Comparison of ENCODE assay signal across 20 cellular contexts in the genomic region with DNA sequence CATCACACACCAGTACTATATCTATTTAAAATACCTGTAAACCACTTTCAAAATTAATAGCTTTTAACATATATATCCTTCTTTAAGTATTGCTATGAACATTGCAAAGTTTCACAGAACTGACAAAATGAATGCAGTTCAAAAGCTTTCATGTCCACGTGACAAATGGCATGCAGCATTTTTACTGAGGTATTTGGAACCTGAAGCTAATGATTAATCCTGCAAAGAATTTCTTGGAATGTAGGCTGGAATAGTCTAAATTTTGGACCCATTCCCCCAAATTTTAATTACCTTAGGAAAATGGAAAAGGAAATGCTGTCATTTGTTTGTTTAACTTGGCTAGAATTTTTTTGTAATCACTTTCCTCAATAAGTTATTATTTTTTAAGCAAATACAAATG.
DNase-seq lines count a peak whose midpoint lies in the region; ATAC-seq and TF ChIP-seq lines count a peak whose summit lies in the region.
"Had no signal": no experiment of that assay in that cellular context is flagged by ENCODE, and none has a peak within 500 bp of the region (broad histone marks: within the 10 kb centered on the region; RNA-seq: fewer than 3 reads in every experiment).

No MANE protein-coding gene starts in this region.

- 3 to 4% methylated on average over 1 of the region's 1 CpG for WGBS in GM23248 (ENCODE audit: low coverage in 1 of 2, low lambda C conversion rate in 2 of 2, missing lambda C conversion rate in 2 of 2), 2 experiments
- 33 to 62% methylated on average over 1 of the region's 1 CpG for WGBS in gastroesophageal sphincter (ENCODE audit: low coverage in 1 of 2), 2 donors

- no peaks in the 10 kb centered on the region for H3K36me3 Mint-ChIP-seq in CD4-positive, alpha-beta memory T cell

- TF ChIP-seq EP300 in gastroesophageal sphincter (IDR thresholded peaks at IDR 0.05): no peak

- H3K4me2 ChIP-seq in GM23248 (ENCODE audit: unreplicated experiment): peak overlapping the region; percentile 36
- H3K4me2 ChIP-seq: KMS-11 had no signal

- no peak for TF ChIP-seq POLR2A in gastroesophageal sphincter (IDR thresholded peaks at IDR 0.05)

- H3K79me2 ChIP-seq in GM23248 (ENCODE audit: insufficient read depth): no peaks in the 10 kb centered on the region

- no peak overlapping the region for H3K27ac Mint-ChIP-seq in CD4-positive, alpha-beta memory T cell
- H3K27ac Mint-ChIP-seq: B cell had no signal

- H3K9me3 Mint-ChIP-seq in CD4-positive, alpha-beta memory T cell: no peaks in the 10 kb centered on the region

- no peak overlapping the region for H3K9ac ChIP-seq in GM23248
- H3K9ac ChIP-seq: KMS-11 had no signal

- in situ Hi-C loops in GM23248 (cut with MboI): no loop called here

- H3K4me3 Mint-ChIP-seq in CD4-positive, alpha-beta memory T cell: no peak overlapping the region
- H3K4me3 Mint-ChIP-seq: B cell had no signal

- POLR2A ChIA-PET in CD4-positive, alpha-beta memory T cell (lab: Charles Lee; ENCODE audit: partially characterized antibody): no interaction called here

- no peaks in the 10 kb centered on the region for H3K27me3 Mint-ChIP-seq in CD4-positive, alpha-beta memory T cell
- H3K27me3 Mint-ChIP-seq: B cell had no signal

- H3K36me3 ChIP-seq in GM23248 (ENCODE audit: low read depth): no peaks in the 10 kb centered on the region
- no peaks in the 10 kb centered on the region for H3K36me3 ChIP-seq in gastroesophageal sphincter
- no peaks in the 10 kb centered on the region for H3K36me3 ChIP-seq in CD4-positive, alpha-beta memory T cell (ENCODE audit: insufficient read depth, low read length)

- no peaks in the 10 kb centered on the region for H3F3A ChIP-seq in GM23248 (ENCODE audit: insufficient read depth)

- DNase-seq in A172 (ENCODE audit: low spot score) (peak; percentile 19), GM23248 (no peak), RPMI7951 (ENCODE audit: low read depth) (peak; percentile 18), kidney glomerular epithelial cell (lab: John Stamatoyannopoulos, UW) (peak; percentile 2), NK-92 (lab: John Stamatoyannopoulos, UW; ENCODE audit: unreplicated experiment) (no peak)
- DNase-seq in CD4-positive, alpha-beta memory T cell: no peak
- DNase-seq: 8988T, MV-4-11, NCI-H1105 treated with DMSO at 0.1 percent for 48 hours, NCI-H2081, NCI-H2171, NCI-H345, NCI-H524, NCI-H774, SHP77 had no signal

- no peak overlapping the region for H2AFZ ChIP-seq in GM23248

- H3K4me1 Mint-ChIP-seq in CD4-positive, alpha-beta memory T cell: peaks cover 0 to 19% (median 8%) of the 10 kb centered on the region in 4 donors
- H3K4me1 Mint-ChIP-seq: B cell had no signal

- TF ChIP-seq CTCF in gastroesophageal sphincter (IDR thresholded peaks at IDR 0.05): no peak

- H3K4me1 ChIP-seq in GM23248 (ENCODE audit: insufficient read depth): peaks cover 13% of the 10 kb centered on the region
- no peaks in the 10 kb centered on the region for H3K4me1 ChIP-seq in gastroesophageal sphincter
- H3K4me1 ChIP-seq in CD4-positive, alpha-beta memory T cell (ENCODE audit: insufficient read depth, low read length): no peaks in the 10 kb centered on the region

- intact Hi-C loops in CD4-positive, alpha-beta memory T cell (cut with micrococcal nuclease): no loop called here

- ATAC-seq in gastroesophageal sphincter: no peak
- ATAC-seq in GM19397 (IDR thresholded peaks at IDR 0.05; ENCODE audit: unreplicated experiment): no peak
- ATAC-seq: HepG2 had no signal

- no peaks in the 10 kb centered on the region for H3K27me3 ChIP-seq in GM23248 (replicated peaks; ENCODE audit: insufficient read depth)
- no peaks in the 10 kb centered on the region for H3K27me3 ChIP-seq in gastroesophageal sphincter
- H3K27me3 ChIP-seq in CD4-positive, alpha-beta memory T cell (ENCODE audit: insufficient read depth, low read length): no peaks in the 10 kb centered on the region

- CTCF ChIA-PET in CD4-positive, alpha-beta memory T cell (lab: Charles Lee; ENCODE audit: partially characterized antibody): no interaction called here

- no peaks in the 10 kb centered on the region for H3K9me3 ChIP-seq in GM23248 (ENCODE audit: low read depth)
- H3K9me3 ChIP-seq in gastroesophageal sphincter: no peaks in the 10 kb centered on the region
- no peaks in the 10 kb centered on the region for H3K9me3 ChIP-seq in CD4-positive, alpha-beta memory T cell (ENCODE audit: control insufficient read depth in 1 of 2, low read length in 2 of 2)

- no peaks in the 10 kb centered on the region for H3K9me2 ChIP-seq in GM23248 (ENCODE audit: insufficient read depth)

- no peaks in the 10 kb centered on the region for H4K20me1 ChIP-seq in GM23248 (ENCODE audit: insufficient read depth)

- no peak overlapping the region for H3K27ac ChIP-seq in GM23248
- H3K27ac ChIP-seq in gastroesophageal sphincter: no peak overlapping the region
- H3K27ac ChIP-seq in CD4-positive, alpha-beta memory T cell (ENCODE audit: low read depth, low read length): no peak overlapping the region
- H3K27ac ChIP-seq: KMS-11 had no signal

- H3K4me3 ChIP-seq in GM23248 (no peak overlapping the region), gastroesophageal sphincter (no peak overlapping the region)
- no peak overlapping the region for H3K4me3 ChIP-seq in CD4-positive, alpha-beta memory T cell (ENCODE audit: low read length in 2 of 2)

Comparison
In these comparisons a context has a peak if more than half of its experiments do, and no peak if none do; other contexts are left out.
1. DNase-seq: peak in A172 (single experiment), RPMI7951 (single experiment) and kidney glomerular epithelial cell (single experiment); none in GM23248 (single experiment), NK-92 (single experiment) and CD4-positive, alpha-beta memory T cell (0 of 5).